In the genomic region with DNA sequence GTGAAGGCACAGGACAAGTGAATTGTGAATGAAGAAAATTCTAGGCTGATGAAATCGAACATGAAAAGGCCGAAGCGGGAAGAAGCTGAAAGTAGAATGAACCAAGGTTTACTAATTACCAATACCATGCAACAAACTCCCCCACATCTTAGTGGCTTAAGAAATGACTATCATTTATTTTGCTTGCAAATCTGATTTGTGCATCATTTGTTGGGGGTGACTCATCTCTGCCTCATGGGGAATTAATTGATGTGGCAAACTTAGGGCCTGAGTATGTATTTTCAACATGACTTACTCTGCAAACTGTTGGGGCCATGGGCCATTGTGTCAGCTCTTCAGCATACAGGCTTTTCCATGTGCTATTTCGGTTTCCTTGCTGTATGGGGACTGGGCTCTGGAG, we compare ENCODE assay signal across 13 cellular contexts. TPM values are rescaled to one million over a fixed set of nuclear protein-coding genes. Genes with fewer than 3 reads are reported as not detected.
DNase-seq lines count a peak whose midpoint lies in the region; TF ChIP-seq lines count a peak whose summit lies in the region.
"Had no signal": no experiment of that assay in that cellular context is flagged by ENCODE, and none has a peak within 500 bp of the region (broad histone marks: within the 10 kb centered on the region; RNA-seq: fewer than 3 reads in every experiment).

No MANE protein-coding gene starts in this region.

- intact Hi-C loops in activated CD4-positive, alpha-beta memory T cell treated with anti-CD3 and anti-CD28 coated beads for 36 hours (cut with micrococcal nuclease), result loop anchor here (1.0 to 10.0 kb wide), 7 partner anchors 15 to 643 kb away; no protein-coding TSS in a partner anchor
- intact Hi-C loops in CD14-positive monocyte (cut with micrococcal nuclease), result no loop called here

- peak; percentile 42 for DNase-seq in stimulated activated naive CD4-positive, alpha-beta T cell treated with Interleukin-2 at 50 U/mL for 16 hours (lab: John Stamatoyannopoulos, UW)
- no peak for DNase-seq in stimulated activated naive CD4-positive, alpha-beta T cell (lab: John Stamatoyannopoulos, UW)
- peak; percentile 71 for DNase-seq in activated CD4-positive, alpha-beta memory T cell treated with anti-CD3 and anti-CD28 coated beads for 36 hours
- DNase-seq in fibroblast of villous mesenchyme (ENCODE audit: low read depth) (peak; percentile 67), neuronal stem cell (ENCODE audit: low spot score) (no peak), CD14-positive monocyte (ENCODE audit: low spot score) (no peak), type B pancreatic cell (ENCODE audit: extremely low spot score, unreplicated experiment) (no peak)
- DNase-seq in central memory CD4-positive, alpha-beta T cell, result no peak
- DNase-seq: NCI-H1694, stomach had no signal

- no peak overlapping the region for H3K27ac ChIP-seq in neuronal stem cell (replicated peaks; ENCODE audit: low read length)
- H3K27ac ChIP-seq: hepatocyte, stomach had no signal

- H2BK15ac ChIP-seq in neuronal stem cell (ENCODE audit: low read length), result no peak overlapping the region

- POLR2A ChIA-PET in activated CD4-positive, alpha-beta memory T cell treated with anti-CD3 and anti-CD28 coated beads for 36 hours (lab: Charles Lee), result interaction anchor here (0.6 to 1.1 kb wide), 2 partner anchors 86 to 993 kb away, joined by 3 read pairs; no protein-coding TSS in a partner anchor

- no peak overlapping the region for H3K4ac ChIP-seq in neuronal stem cell (ENCODE audit: low read length)

- no peaks in the 10 kb centered on the region for H3K9me3 Mint-ChIP-seq in activated CD4-positive, alpha-beta memory T cell treated with anti-CD3 and anti-CD28 coated beads for 36 hours
- peaks cover 0 to 5% (median 2%) of the 10 kb centered on the region in 7 donors for H3K9me3 Mint-ChIP-seq in CD14-positive monocyte
- H3K9me3 Mint-ChIP-seq in type B pancreatic cell, result no peaks in the 10 kb centered on the region
- H3K9me3 Mint-ChIP-seq: activated naive CD4-positive, alpha-beta T cell treated with anti-CD3 and anti-CD28 coated beads, Interleukin-2, amount 50 U/mL, for 24 hours; nephron had no signal

- H3K4me1 Mint-ChIP-seq in activated CD4-positive, alpha-beta memory T cell treated with anti-CD3 and anti-CD28 coated beads for 36 hours (ENCODE audit: low read depth), result peaks cover 16% of the 10 kb centered on the region
- H3K4me1 Mint-ChIP-seq in CD14-positive monocyte, result peaks cover 14% of the 10 kb centered on the region
- peaks cover 5% of the 10 kb centered on the region for H3K4me1 Mint-ChIP-seq in type B pancreatic cell (ENCODE audit: unreplicated experiment)

- no peak overlapping the region for H2BK120ac ChIP-seq in neuronal stem cell (ENCODE audit: low read depth, low read length)

- H3K4me3 ChIP-seq in fibroblast of villous mesenchyme (ENCODE audit: low read depth, low read length) (no peak overlapping the region), neuronal stem cell (ENCODE audit: low read length in 2 of 2) (no peak overlapping the region)
- H3K4me3 ChIP-seq: hepatocyte, stomach had no signal

- H3K4me3 Mint-ChIP-seq in activated CD4-positive, alpha-beta memory T cell treated with anti-CD3 and anti-CD28 coated beads for 36 hours, result no peak overlapping the region
- H3K4me3 Mint-ChIP-seq in CD14-positive monocyte (no peak overlapping the region), type B pancreatic cell (no peak overlapping the region)
- H3K4me3 Mint-ChIP-seq: activated naive CD4-positive, alpha-beta T cell treated with anti-CD3 and anti-CD28 coated beads, Interleukin-2, amount 50 U/mL, for 24 hours; nephron had no signal

- no peak overlapping the region for H3K18ac ChIP-seq in neuronal stem cell (ENCODE audit: low read length)

- no peak overlapping the region for H2BK5ac ChIP-seq in neuronal stem cell (ENCODE audit: low read length)

- H3K27ac Mint-ChIP-seq in activated CD4-positive, alpha-beta memory T cell treated with anti-CD3 and anti-CD28 coated beads for 36 hours, result peak overlapping the region; percentile 70
- H3K27ac Mint-ChIP-seq in CD14-positive monocyte (no peak overlapping the region), type B pancreatic cell (no peak overlapping the region)
- H3K27ac Mint-ChIP-seq: activated naive CD4-positive, alpha-beta T cell treated with anti-CD3 and anti-CD28 coated beads, Interleukin-2, amount 50 U/mL, for 24 hours had no signal

- H3K36me3 Mint-ChIP-seq in activated CD4-positive, alpha-beta memory T cell treated with anti-CD3 and anti-CD28 coated beads for 36 hours, result no peaks in the 10 kb centered on the region
- H3K36me3 Mint-ChIP-seq in CD14-positive monocyte, result no peaks in the 10 kb centered on the region
- peaks cover 4% of the 10 kb centered on the region for H3K36me3 Mint-ChIP-seq in type B pancreatic cell
- H3K36me3 Mint-ChIP-seq: activated naive CD4-positive, alpha-beta T cell treated with anti-CD3 and anti-CD28 coated beads, Interleukin-2, amount 50 U/mL, for 24 hours had no signal

- TF ChIP-seq CTCF in fibroblast of villous mesenchyme (IDR thresholded peaks at IDR 0.05; ENCODE audit: insufficient read depth, low read depth, low read length) (no peak), CD14-positive monocyte (IDR thresholded peaks at IDR 0.05) (no peak), type B pancreatic cell (conservative IDR thresholded peaks at IDR 0.05) (no peak)

- H3K4me1 ChIP-seq in neuronal stem cell (ENCODE audit: control insufficient read depth in 2 of 2, insufficient read depth in 1 of 2, low read depth in 1 of 2, low read length in 2 of 2), result peaks cover 3 to 9% of the 10 kb centered on the region in 2 donors
- H3K4me1 ChIP-seq: stomach had no signal

- no CpG with 5 or more reads among the region's 4 CpGs for WGBS in neuronal stem cell (ENCODE audit: extremely low coverage in 2 of 2, insufficient read length in 2 of 2, insufficient replicate concordance in 1 of 2), 2 donors

- H3K23ac ChIP-seq in neuronal stem cell (ENCODE audit: low read depth, low read length, poor library complexity), result no peak overlapping the region

- H3K9me3 ChIP-seq in neuronal stem cell (replicated peaks in 1 of 2; ENCODE audit: control insufficient read depth in 2 of 2, insufficient read depth in 1 of 2, low read depth in 1 of 2, low read length in 2 of 2), result no peaks in the 10 kb centered on the region
- H3K9me3 ChIP-seq: stomach had no signal

- H3K79me1 ChIP-seq in neuronal stem cell (ENCODE audit: low read depth, low read length), result no peaks in the 10 kb centered on the region

- H2AK5ac ChIP-seq in neuronal stem cell (ENCODE audit: low read depth, low read length), result no peak overlapping the region

- H2BK12ac ChIP-seq in neuronal stem cell (ENCODE audit: low read length), result no peak overlapping the region

- H2AFZ ChIP-seq in neuronal stem cell (ENCODE audit: low read length), result no peak overlapping the region
- H2AFZ ChIP-seq: hepatocyte had no signal

- H4K8ac ChIP-seq in neuronal stem cell (ENCODE audit: low read depth, low read length), result no peak overlapping the region

- H3K36me3 ChIP-seq in neuronal stem cell (replicated peaks in 1 of 2; ENCODE audit: control insufficient read depth in 2 of 2, insufficient read depth in 2 of 2, low read length in 2 of 2), result no peaks in the 10 kb centered on the region
- H3K36me3 ChIP-seq: stomach had no signal

- no peak overlapping the region for H4K91ac ChIP-seq in neuronal stem cell (ENCODE audit: low read depth, low read length, poor library complexity)

- H3K9ac ChIP-seq in neuronal stem cell (ENCODE audit: low read depth, low read length, poor library complexity), result no peak overlapping the region

- H3K27me3 ChIP-seq in neuronal stem cell (ENCODE audit: control insufficient read depth in 3 of 3, insufficient read depth in 3 of 3, low read depth in 1 of 3, low read length in 3 of 3), result no peaks in the 10 kb centered on the region
- H3K27me3 ChIP-seq: hepatocyte, stomach had no signal

- H3K4me2 ChIP-seq in neuronal stem cell (ENCODE audit: insufficient read depth, low read length, poor library complexity, severe bottlenecking), result no peak overlapping the region
- H3K4me2 ChIP-seq: hepatocyte had no signal

- no peak overlapping the region for H3K14ac ChIP-seq in neuronal stem cell (ENCODE audit: low read length)

- H3K27me3 Mint-ChIP-seq in activated CD4-positive, alpha-beta memory T cell treated with anti-CD3 and anti-CD28 coated beads for 36 hours, result peaks cover 25% of the 10 kb centered on the region
- H3K27me3 Mint-ChIP-seq in CD14-positive monocyte (ENCODE audit: low read depth in 3 of 3), result peaks cover 1 to 4% (median 2%) of the 10 kb centered on the region in 3 donors
- H3K27me3 Mint-ChIP-seq in type B pancreatic cell, result no peaks in the 10 kb centered on the region

- CTCF ChIA-PET in activated CD4-positive, alpha-beta memory T cell treated with anti-CD3 and anti-CD28 coated beads for 36 hours (lab: Charles Lee), result interaction anchor here (0.8 kb wide), 1 partner anchor 16 kb away, joined by 3 read pairs; no protein-coding TSS in a partner anchor

RNA-seq across cellular contexts. Expression of a gene that starts 26.8 kb away (rescaled TPM):
- total RNA-seq in activated CD4-positive, alpha-beta memory T cell treated with anti-CD3 and anti-CD28 coated beads for 36 hours, result under 1 TPM; 0.21 to 0.36 TPM
- not detected in 2 replicates for total RNA-seq in fibroblast of villous mesenchyme
- 0.63 TPM for polyA plus RNA-seq in neuronal stem cell (2013, experiment 1 of 2)
- 0.79 TPM for polyA plus RNA-seq in neuronal stem cell (2013, experiment 2 of 2)
- not detected for polyA plus RNA-seq in CD14-positive monocyte
- 12.6 and 19.2 TPM in 2 replicates for total RNA-seq in type B pancreatic cell (ENCODE audit: low replicate concordance)

Comparison
In these comparisons a context has a peak if more than half of its experiments do, and no peak if none do; other contexts are left out.
1. DNase-seq: peak in stimulated activated naive CD4-positive, alpha-beta T cell treated with Interleukin-2 at 50 U/mL for 16 hours (single experiment), activated CD4-positive, alpha-beta memory T cell treated with anti-CD3 and anti-CD28 coated beads for 36 hours (single experiment) and fibroblast of villous mesenchyme (single experiment); none in stimulated activated naive CD4-positive, alpha-beta T cell (0 of 6), neuronal stem cell (single experiment), CD14-positive monocyte (single experiment), type B pancreatic cell (single experiment) and central memory CD4-positive, alpha-beta T cell (single experiment).